Comparison of ENCODE assay signal across 8 cellular contexts in the genomic region with DNA sequence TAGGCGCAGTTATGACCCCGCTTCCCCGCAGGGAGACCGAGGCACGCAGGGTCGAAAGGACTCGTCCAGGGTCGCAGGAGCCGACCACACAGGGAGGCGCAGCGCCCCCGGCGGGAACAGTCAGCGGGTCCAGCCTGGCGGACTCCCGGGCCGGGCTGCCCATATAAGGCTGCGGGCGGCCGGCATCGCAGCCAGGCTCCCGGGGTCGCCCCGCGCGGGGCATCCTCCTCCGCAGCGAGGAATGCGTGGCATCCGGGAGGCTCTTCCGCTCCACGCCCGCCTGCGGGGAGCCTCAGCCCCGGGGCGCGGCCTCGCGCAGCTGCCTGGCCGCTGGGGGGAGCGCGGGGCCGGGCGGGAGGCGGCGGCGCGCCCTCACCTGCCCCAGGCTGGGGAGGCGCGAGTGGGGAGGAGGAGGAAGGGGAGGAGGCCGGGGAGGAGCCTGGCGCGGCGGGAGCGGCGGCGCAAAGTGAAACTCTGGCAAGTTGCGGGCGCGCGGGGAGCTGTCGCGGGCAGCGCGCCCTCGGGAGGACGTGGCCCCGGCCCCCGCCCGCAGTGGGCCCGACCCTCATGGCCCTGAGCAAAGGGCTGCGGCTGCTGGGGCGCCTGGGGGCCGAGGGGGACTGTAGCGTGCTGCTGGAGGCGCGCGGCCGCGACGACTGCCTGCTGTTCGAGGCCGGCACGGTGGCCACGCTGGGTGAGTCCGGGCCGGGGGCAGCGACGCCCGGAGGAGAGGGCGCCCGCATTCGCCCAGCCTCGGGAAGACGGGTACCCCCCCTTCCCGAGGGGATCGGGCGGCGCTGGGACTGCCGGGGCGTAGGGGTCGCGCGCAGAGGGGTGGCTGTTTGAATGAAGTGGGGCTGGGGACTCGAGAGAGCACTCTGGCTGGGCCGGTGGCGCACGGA. TPM values are rescaled to one million over a fixed set of nuclear protein-coding genes. Genes with fewer than 3 reads are reported as not detected.
DNase-seq lines count a peak whose midpoint lies in the region; ATAC-seq, FAIRE-seq and TF ChIP-seq lines count a peak whose summit lies in the region.

A gene with protein sequence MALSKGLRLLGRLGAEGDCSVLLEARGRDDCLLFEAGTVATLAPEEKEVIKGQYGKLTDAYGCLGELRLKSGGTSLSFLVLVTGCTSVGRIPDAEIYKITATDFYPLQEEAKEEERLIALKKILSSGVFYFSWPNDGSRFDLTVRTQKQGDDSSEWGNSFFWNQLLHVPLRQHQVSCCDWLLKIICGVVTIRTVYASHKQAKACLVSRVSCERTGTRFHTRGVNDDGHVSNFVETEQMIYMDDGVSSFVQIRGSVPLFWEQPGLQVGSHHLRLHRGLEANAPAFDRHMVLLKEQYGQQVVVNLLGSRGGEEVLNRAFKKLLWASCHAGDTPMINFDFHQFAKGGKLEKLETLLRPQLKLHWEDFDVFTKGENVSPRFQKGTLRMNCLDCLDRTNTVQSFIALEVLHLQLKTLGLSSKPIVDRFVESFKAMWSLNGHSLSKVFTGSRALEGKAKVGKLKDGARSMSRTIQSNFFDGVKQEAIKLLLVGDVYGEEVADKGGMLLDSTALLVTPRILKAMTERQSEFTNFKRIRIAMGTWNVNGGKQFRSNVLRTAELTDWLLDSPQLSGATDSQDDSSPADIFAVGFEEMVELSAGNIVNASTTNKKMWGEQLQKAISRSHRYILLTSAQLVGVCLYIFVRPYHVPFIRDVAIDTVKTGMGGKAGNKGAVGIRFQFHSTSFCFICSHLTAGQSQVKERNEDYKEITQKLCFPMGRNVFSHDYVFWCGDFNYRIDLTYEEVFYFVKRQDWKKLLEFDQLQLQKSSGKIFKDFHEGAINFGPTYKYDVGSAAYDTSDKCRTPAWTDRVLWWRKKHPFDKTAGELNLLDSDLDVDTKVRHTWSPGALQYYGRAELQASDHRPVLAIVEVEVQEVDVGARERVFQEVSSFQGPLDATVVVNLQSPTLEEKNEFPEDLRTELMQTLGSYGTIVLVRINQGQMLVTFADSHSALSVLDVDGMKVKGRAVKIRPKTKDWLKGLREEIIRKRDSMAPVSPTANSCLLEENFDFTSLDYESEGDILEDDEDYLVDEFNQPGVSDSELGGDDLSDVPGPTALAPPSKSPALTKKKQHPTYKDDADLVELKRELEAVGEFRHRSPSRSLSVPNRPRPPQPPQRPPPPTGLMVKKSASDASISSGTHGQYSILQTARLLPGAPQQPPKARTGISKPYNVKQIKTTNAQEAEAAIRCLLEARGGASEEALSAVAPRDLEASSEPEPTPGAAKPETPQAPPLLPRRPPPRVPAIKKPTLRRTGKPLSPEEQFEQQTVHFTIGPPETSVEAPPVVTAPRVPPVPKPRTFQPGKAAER (N-terminal part only) (plus strand): TSS at position 469 of the 902 bp plus-strand sequence. CDS start 99 bp downstream, at position 568.

- no peaks in the 10 kb centered on the region; the same call in 1 of the 2 replicates for H3K79me1 ChIP-seq in H1 (ENCODE audit: low read depth, low read length)

- peak within 1 kb of the TSS; percentile 93 for H2AFZ ChIP-seq in H1 (ENCODE audit: low read length)

- H3K79me2 ChIP-seq in H1 (ENCODE audit: control insufficient read depth in 1 of 2, insufficient read depth in 2 of 2, low read length in 2 of 2), result peaks cover 0 to 19% of the 10 kb centered on the region in 2 experiments; a peak in 2 of 4 replicates

- H4K91ac ChIP-seq in H1 (replicated peaks; ENCODE audit: insufficient read length, low read length), result peak within 1 kb of the TSS; percentile 44

- H4K8ac ChIP-seq in H1 (ENCODE audit: extremely low read depth, insufficient read depth, low read length), result peak within 1 kb of the TSS; percentile 81; the same call in 1 of the 2 replicates

- H2BK15ac ChIP-seq in H1 (ENCODE audit: low read length), result peak within 1 kb of the TSS; percentile 90; the same call in 1 of the 2 replicates

- no peak within 1 kb of the TSS for H2BK120ac ChIP-seq in H1 (replicated peaks; ENCODE audit: low read depth, low read length)

- no peak within 1 kb of the TSS for H3K23ac ChIP-seq in H1 (ENCODE audit: insufficient read length)

- H3K36me3 ChIP-seq in H1 (ENCODE audit: control insufficient read depth in 2 of 4, insufficient read depth in 4 of 4, low read length in 3 of 4) (no peaks in the 10 kb centered on the region), mesodermal cell (ENCODE audit: control insufficient read depth, insufficient read depth, low read length) (no peaks in the 10 kb centered on the region)

- H3K27me3 ChIP-seq in AG04450 (ENCODE audit: control insufficient read depth, insufficient read depth, low read length), result no peaks in the 10 kb centered on the region
- peaks cover 0 to 16% (median 11%) of the 10 kb centered on the region in 4 experiments; a peak in 5 of 7 replicates for H3K27me3 ChIP-seq in H1 (replicated peaks in 1 of 4; ENCODE audit: control insufficient read depth in 3 of 4, extremely low read depth in 1 of 4, insufficient read depth in 3 of 4, low read length in 3 of 4)

- H3K4me2 ChIP-seq in H1 (ENCODE audit: insufficient read depth in 1 of 2, low read depth in 2 of 2, low read length in 2 of 2), result peak within 1 kb of the TSS; percentile 65 to 89

- CTCF ChIA-PET in AG04450 (lab: Charles Lee) (interaction anchor here (0.6 to 2.3 kb wide), 5 partner anchors 22 to 91 kb away, joined by 3 to 19 read pairs (median 4); no protein-coding TSS in a partner anchor), H1 (lab: Charles Lee; ENCODE audit: partially characterized antibody) (interaction anchor here (0.9 to 1.6 kb wide), 3 partner anchors 16 to 91 kb away, joined by 3 to 4 read pairs (median 4); no protein-coding TSS in a partner anchor)

- H3K18ac ChIP-seq in H1 (ENCODE audit: extremely low read depth, low read length), result peak within 1 kb of the TSS; percentile 73

- H2AK5ac ChIP-seq in H1 (ENCODE audit: low read depth, low read length), result 0 out of 2 replicates have a peak within 1 kb of the TSS, but pooled peaks have one; percentile 79

- peak within 1 kb of the TSS; percentile 75 for H3K4ac ChIP-seq in H1 (replicated peaks; ENCODE audit: insufficient read length, low read depth, low read length)

- no peaks in the 10 kb centered on the region for H4K20me1 ChIP-seq in H1 (replicated peaks in 1 of 2; ENCODE audit: control insufficient read depth in 1 of 2, insufficient read depth in 2 of 2, low read length in 2 of 2)

- TF ChIP-seq EP300 in H1 (IDR thresholded peaks at IDR 0.05; ENCODE audit: borderline replicate concordance in 1 of 2, low read depth in 2 of 2, low read length in 2 of 2), result no peak

- H4K5ac ChIP-seq in H1 (ENCODE audit: insufficient read length, low read depth, low read length), result no peak within 1 kb of the TSS

- TF ChIP-seq CTCF in AG04450 (IDR thresholded peaks at IDR 0.05; ENCODE audit: low read depth, low read length) (peak; percentile 60), H1 (IDR thresholded peaks at IDR 0.05; ENCODE audit: control extremely low read depth in 1 of 3, insufficient read depth in 1 of 3, low read depth in 1 of 3, low read length in 3 of 3) (peak in 2 of 3 experiments; percentile 40 to 44; a peak in 3 of 4 replicates)

- no peak within 1 kb of the TSS for H3K14ac ChIP-seq in H1 (ENCODE audit: insufficient read length)

- peak within 1 kb of the TSS in 3 of 4 experiments; percentile 39 to 80 (median 57); a peak in 4 of 7 replicates for H3K9ac ChIP-seq in H1 (replicated peaks in 1 of 4; ENCODE audit: extremely low read depth in 1 of 4, low read depth in 3 of 4, low read length in 3 of 4)

- H2BK12ac ChIP-seq in H1 (ENCODE audit: low read depth, low read length), result peak within 1 kb of the TSS; percentile 78

- H3K9me3 ChIP-seq in AG04450 (ENCODE audit: control insufficient read depth, insufficient read depth, low read length) (no peaks in the 10 kb centered on the region; the same call in 1 of the 2 replicates), H1 (ENCODE audit: insufficient read depth in 2 of 2, low read depth in 1 of 2, low read length in 1 of 2) (no peaks in the 10 kb centered on the region), mesodermal cell (ENCODE audit: control insufficient read depth, low read length) (no peaks in the 10 kb centered on the region)

- 3% methylated on average over 41 of the region's 108 CpGs; no CpG with 5 or more reads in 1 of the 2 experiments for WGBS in H1 (ENCODE audit: extremely low coverage in 1 of 2, insufficient coverage in 1 of 2, insufficient read length in 1 of 2, insufficient replicate concordance in 2 of 2, low coverage in 1 of 2, low lambda C conversion rate in 2 of 2, missing lambda C conversion rate in 1 of 2), 2 experiments
- 2% methylated on average over 67 to 91 of the region's 108 CpGs for WGBS in mesodermal cell (ENCODE audit: insufficient coverage in 2 of 2), 2 experiments

- FAIRE-seq in H1 (lab: Jason Lieb, UNC), result no peak

- H3K27ac ChIP-seq in AG04450 (ENCODE audit: low read depth, low read length) (peak within 1 kb of the TSS; percentile 65), H1 (ENCODE audit: low read depth, low read length) (peak within 1 kb of the TSS; percentile 75; the same call in 1 of the 2 replicates), mesodermal cell (ENCODE audit: low read depth, low read length, severe bottlenecking) (peak within 1 kb of the TSS; percentile 65)

- peaks cover 4 to 24% (median 20%) of the 10 kb centered on the region in 4 experiments for H3K4me1 ChIP-seq in H1 (replicated peaks in 1 of 4; ENCODE audit: control insufficient read depth in 3 of 4, insufficient read depth in 4 of 4, low read length in 3 of 4)
- H3K4me1 ChIP-seq in mesodermal cell (ENCODE audit: control insufficient read depth, insufficient read depth, low read length, poor library complexity, severe bottlenecking), result peaks cover 22% of the 10 kb centered on the region

- no peak within 1 kb of the TSS for H3K56ac ChIP-seq in H1 (replicated peaks; ENCODE audit: insufficient read length, low read depth, low read length)

- TF ChIP-seq RAD21 in H1 (IDR thresholded peaks at IDR 0.05 in 1 of 2, conservative IDR thresholded peaks at IDR 0.05 in 1 of 2; ENCODE audit: low read depth in 2 of 2, low read length in 2 of 2), result peak; percentile 13 to 21; a peak in 2 of 4 replicates

- H3K4me3 ChIP-seq in AG04450 (ENCODE audit: low read depth, low read length), result peak within 1 kb of the TSS; percentile 79
- peak within 1 kb of the TSS; percentile 50 to 81 (median 62) for H3K4me3 ChIP-seq in H1 (ENCODE audit: extremely low read depth in 1 of 4, insufficient read depth in 2 of 4, low read depth in 3 of 4, low read length in 4 of 4)
- peak within 1 kb of the TSS; percentile 72 for H3K4me3 ChIP-seq in mesodermal cell (ENCODE audit: extremely low read depth, insufficient read depth, low read length, poor library complexity, severe bottlenecking)

- DNase-seq in AG04450 (ENCODE audit: low read depth, low spot score), result peak; percentile 63
- DNase-seq in NCI-H748 treated with DMSO at 0.1 percent for 48 hours (lab: John Stamatoyannopoulos, UW), result peak; percentile 43
- peak; percentile 88 for DNase-seq in activated CD8-positive, alpha-beta memory T cell treated with anti-CD3 and anti-CD28 coated beads for 24 hours
- DNase-seq in H1 (ENCODE audit: low read depth in 1 of 2, low spot score in 2 of 2), result peak; percentile 57 to 82
- DNase-seq in stimulated activated CD8-positive, alpha-beta memory T cell treated with anti-CD3 and anti-CD28 coated beads, Interleukin-15, amount 100 ng/mL, for 48 hours (ENCODE audit: low read depth in 2 of 2), result peak; percentile 66 to 67

- H3K23me2 ChIP-seq in H1 (ENCODE audit: low read depth, low read length), result peaks cover 5% of the 10 kb centered on the region; the same call in 1 of the 2 replicates

- H2BK20ac ChIP-seq in H1 (ENCODE audit: low read length), result peak within 1 kb of the TSS; percentile 24; the same call in 1 of the 2 replicates

- ATAC-seq in GM18867 (IDR thresholded peaks at IDR 0.05; ENCODE audit: unreplicated experiment) (peak; percentile 87), HG03108 (IDR thresholded peaks at IDR 0.05; ENCODE audit: unreplicated experiment) (peak; percentile 76)

- peak in 1 of 2 experiments; percentile 48; a peak in 1 of 3 replicates for TF ChIP-seq POLR2A in H1 (IDR thresholded peaks at IDR 0.05; ENCODE audit: control extremely low read depth in 1 of 2, low read depth in 2 of 2, low read length in 2 of 2)

- peak within 1 kb of the TSS; percentile 44; the same call in 1 of the 2 replicates for H2BK5ac ChIP-seq in H1 (ENCODE audit: low read depth, low read length)

- POLR2A ChIA-PET in AG04450 (lab: Yijun Ruan, JAX), result interaction anchor here (1.0 to 1.3 kb wide), 4 partner anchors 11 to 45 kb away, joined by 3 to 5 read pairs (median 3); no protein-coding TSS in a partner anchor
- POLR2A ChIA-PET in H1 (lab: Charles Lee; ENCODE audit: partially characterized antibody), result interaction anchor here (0.6 to 3.5 kb wide), 4 partner anchors 8 to 171 kb away, joined by 3 to 12 read pairs (median 8); no protein-coding TSS in a partner anchor

RNA-seq across cellular contexts. Expression of the gene that starts here (rescaled TPM):
- 38.1 and 40.8 TPM in 2 replicates for polyA plus RNA-seq in AG04450 (2011; rRNA removed)
- polyA minus RNA-seq in AG04450 (2011; rRNA and poly(A)+ RNA removed), result 63.6 and 78.2 TPM in 2 replicates
- 13.5 and 13.9 TPM in 2 replicates for total RNA-seq in H1 (2021; fragmentation: NEBNext Ultra II Directional; extraction: Animal tissue kit (Norgen Biotek cat#: 25700))
- 3.7 TPM in 2 replicates for polyA plus RNA-seq in H1 (2011; rRNA removed)
- 3.4 TPM for polyA plus RNA-seq in H1 (2011; cell fraction: cytosol; rRNA removed)
- 8.0 TPM for polyA plus RNA-seq in H1 (2011; cell fraction: nucleus; rRNA removed)
- polyA plus RNA-seq in H1 (2012, experiment 1 of 2), result 4.8 to 6.4 TPM (median 5.5 TPM) in 4 replicates
- 2.3 TPM for polyA plus RNA-seq in H1 (2012, experiment 2 of 2)
- polyA plus RNA-seq in H1 (2013, experiment 1 of 2), result 6.1 TPM
- polyA plus RNA-seq in H1 (2013, experiment 2 of 2), result 5.8 TPM
- polyA minus RNA-seq in H1 (2011; rRNA and poly(A)+ RNA removed), result 8.9 and 9.5 TPM in 2 replicates
- polyA minus RNA-seq in H1 (2011; cell fraction: cytosol; rRNA and poly(A)+ RNA removed), result 5.3 TPM
- polyA minus RNA-seq in H1 (2011; cell fraction: nucleus; rRNA and poly(A)+ RNA removed), result 6.2 TPM
- 12.6 TPM for polyA plus RNA-seq in mesodermal cell (2013, experiment 1 of 2)
- 9.9 TPM for polyA plus RNA-seq in mesodermal cell (2013, experiment 2 of 2)

Comparison
In these comparisons a context has a peak if more than half of its experiments do, and no peak if none do; other contexts are left out.
1. Peak in every context shown above with its lines: DNase-seq, ATAC-seq, H3K4me3 ChIP-seq and H3K27ac ChIP-seq.